ENCODE assay signal across 16 cellular contexts in the genomic region with DNA sequence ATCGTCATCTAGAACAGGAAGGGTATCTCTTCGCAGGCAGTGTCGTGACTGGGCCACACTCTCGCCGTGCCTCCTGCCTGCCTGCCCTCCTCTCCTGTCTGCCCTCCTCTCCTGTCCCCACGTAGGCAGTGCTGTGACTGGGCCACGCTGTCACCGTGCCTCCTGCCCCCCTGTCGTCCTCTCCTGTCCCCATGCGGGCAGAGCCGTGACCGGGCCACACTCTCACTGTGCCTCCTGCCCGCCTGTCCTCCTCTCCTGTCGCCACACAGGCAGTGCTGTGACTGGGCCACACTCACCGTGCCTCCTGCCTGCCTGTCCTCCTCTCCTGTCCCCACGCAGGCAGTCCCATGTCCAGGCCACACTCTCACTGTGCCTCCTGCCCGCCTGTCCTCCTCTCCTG.
"Had no signal": no experiment of that assay in that cellular context is flagged by ENCODE, and none has a peak within 500 bp of the region (broad histone marks: within the 10 kb centered on the region; RNA-seq: fewer than 3 reads in every experiment).

No MANE protein-coding gene starts in this region.

- ATAC-seq: left colon; naive thymus-derived CD4-positive, alpha-beta T cell had no signal

- H3K27me3 Mint-ChIP-seq: activated naive CD8-positive, alpha-beta T cell treated with anti-CD3 and anti-CD28 coated beads, Interleukin-2, amount 10 ng/mL, durations not matched to agents 7 days and 5 days; naive thymus-derived CD4-positive, alpha-beta T cell; progenitor cell of endocrine pancreas had no signal

- H3K27ac ChIP-seq: esophagus squamous epithelium, SJCRH30 had no signal

- H3K9me3 Mint-ChIP-seq: activated naive CD8-positive, alpha-beta T cell treated with anti-CD3 and anti-CD28 coated beads, Interleukin-2, amount 10 ng/mL, durations not matched to agents 7 days and 5 days; naive thymus-derived CD4-positive, alpha-beta T cell had no signal

- H3K27me3 ChIP-seq: esophagus squamous epithelium, SJCRH30 had no signal

- H3K4me3 ChIP-seq: esophagus squamous epithelium, lung, SJCRH30, smooth muscle cell had no signal

- H3K4me3 Mint-ChIP-seq: activated naive CD8-positive, alpha-beta T cell treated with anti-CD3 and anti-CD28 coated beads, Interleukin-2, amount 10 ng/mL, durations not matched to agents 7 days and 5 days; naive thymus-derived CD4-positive, alpha-beta T cell had no signal

- H3K9me3 ChIP-seq: esophagus squamous epithelium, SJCRH30 had no signal

- H3K4me1 ChIP-seq: esophagus squamous epithelium, SJCRH30 had no signal

- H3K27ac Mint-ChIP-seq: activated naive CD8-positive, alpha-beta T cell treated with anti-CD3 and anti-CD28 coated beads, Interleukin-2, amount 10 ng/mL, durations not matched to agents 7 days and 5 days; progenitor cell of endocrine pancreas had no signal

- DNase-seq: activated CD4-positive, alpha-beta T cell treated with anti-CD3 and anti-CD28 coated beads for 4 hours; activated naive CD8-positive, alpha-beta T cell treated with anti-CD3 and anti-CD28 coated beads, Interleukin-2, amount 10 ng/mL, durations not matched to agents 7 days and 5 days; aorta; esophagus squamous epithelium; foreskin fibroblast; glutamatergic neuron; left colon; naive thymus-derived CD4-positive, alpha-beta T cell; occipital lobe; right cardiac atrium; SJCRH30; T1000; trophoblast cell had no signal
